ENCODE assay signal across 13 cellular contexts in the genomic region with DNA sequence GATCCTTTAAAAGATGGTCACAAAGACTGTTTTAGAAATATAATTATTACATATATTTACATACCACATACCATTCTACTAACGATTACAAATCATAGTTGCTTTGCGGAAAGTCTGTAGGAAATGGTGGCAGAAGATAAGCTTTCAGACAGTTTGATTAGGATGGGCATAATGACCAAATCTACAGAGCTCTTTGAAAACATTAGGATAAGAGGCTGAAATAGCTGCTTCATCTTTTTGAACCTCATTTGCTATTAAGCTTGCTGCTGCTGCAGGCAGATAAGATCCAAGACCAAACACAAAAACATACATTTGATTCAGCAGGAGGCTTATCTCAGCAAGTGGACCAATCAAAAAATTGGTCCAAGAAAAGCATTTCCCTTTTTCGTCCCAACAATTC. TPM values are rescaled to one million over a fixed set of nuclear protein-coding genes. Genes with fewer than 3 reads are reported as not detected.
DNase-seq lines count a peak whose midpoint lies in the region; ATAC-seq and TF ChIP-seq lines count a peak whose summit lies in the region.
"Had no signal": no experiment of that assay in that cellular context is flagged by ENCODE, and none has a peak within 500 bp of the region (broad histone marks: within the 10 kb centered on the region; RNA-seq: fewer than 3 reads in every experiment).

No MANE protein-coding gene starts in this region.

- no peaks in the 10 kb centered on the region for H3K4me1 ChIP-seq in esophagus muscularis mucosa
- H3K4me1 ChIP-seq: BLaER1 treated with 17β-estradiol and CSF1 and Interleukin-3, amounts not matched to agents 10 nM and 100 nM had no signal

- no peaks in the 10 kb centered on the region for H3K27me3 ChIP-seq in esophagus muscularis mucosa
- H3K27me3 ChIP-seq: BLaER1 treated with 17β-estradiol and CSF1 and Interleukin-3, amounts not matched to agents 10 nM and 100 nM had no signal

- no peak for ATAC-seq in GM18858 (IDR thresholded peaks at IDR 0.05; ENCODE audit: unreplicated experiment)

- H3K27ac ChIP-seq in esophagus muscularis mucosa (replicated peaks in 1 of 4) = no peak overlapping the region
- H3K27ac ChIP-seq: BLaER1 treated with 17β-estradiol and CSF1 and Interleukin-3, amounts not matched to agents 10 nM and 100 nM had no signal

- TF ChIP-seq POLR2A in esophagus muscularis mucosa (IDR thresholded peaks at IDR 0.05; ENCODE audit: low read depth) = no peak

- TF ChIP-seq CTCF in chondrocyte (IDR thresholded peaks at IDR 0.05) (no peak), esophagus muscularis mucosa (IDR thresholded peaks at IDR 0.05) (no peak)

- H3K27ac Mint-ChIP-seq in chondrocyte (ENCODE audit: unreplicated experiment) = peak overlapping the region; percentile 65
- H3K27ac Mint-ChIP-seq in activated naive CD4-positive, alpha-beta T cell treated with anti-CD3 and anti-CD28 coated beads, Interleukin-2, amount 10 ng/mL, durations not matched to agents 7 days and 5 days = no peak overlapping the region
- H3K27ac Mint-ChIP-seq: CD4-positive, alpha-beta T cell; GM23338 had no signal

- TF ChIP-seq EP300 in esophagus muscularis mucosa (IDR thresholded peaks at IDR 0.05) = no peak

- peak; percentile 27 for DNase-seq in CMK (ENCODE audit: low read depth)
- DNase-seq in KBM-7 = peak; percentile 8
- DNase-seq in chondrocyte (ENCODE audit: low spot score) = no peak
- peak; percentile 43 to 59 for DNase-seq in lung microvascular endothelial cell (ENCODE audit: low read depth in 2 of 2)
- no peak for DNase-seq in esophagus muscularis mucosa (ENCODE audit: extremely low spot score)
- DNase-seq in activated naive CD4-positive, alpha-beta T cell treated with anti-CD3 and anti-CD28 coated beads, Interleukin-2, amount 10 ng/mL, durations not matched to agents 7 days and 5 days = no peak
- DNase-seq: ACHN; CD4-positive, alpha-beta T cell; DMS79; H7 had no signal

- peaks cover 0 to 14% (median 8%) of the 10 kb centered on the region in 4 donors for H3K9me3 ChIP-seq in esophagus muscularis mucosa

- H3K4me3 ChIP-seq in esophagus muscularis mucosa = no peak overlapping the region
- H3K4me3 ChIP-seq: BLaER1 treated with 17β-estradiol and CSF1 and Interleukin-3, amounts not matched to agents 10 nM and 100 nM; GM23338 had no signal

- H3K4me1 Mint-ChIP-seq in chondrocyte (ENCODE audit: low read depth) = peaks cover 35% of the 10 kb centered on the region
- H3K4me1 Mint-ChIP-seq in activated naive CD4-positive, alpha-beta T cell treated with anti-CD3 and anti-CD28 coated beads, Interleukin-2, amount 10 ng/mL, durations not matched to agents 7 days and 5 days = no peaks in the 10 kb centered on the region

- H3K36me3 ChIP-seq in esophagus muscularis mucosa = no peaks in the 10 kb centered on the region
- H3K36me3 ChIP-seq: BLaER1 treated with 17β-estradiol and CSF1 and Interleukin-3, amounts not matched to agents 10 nM and 100 nM had no signal

- intact Hi-C loops in esophagus muscularis mucosa (cut with DNase I) = no loop called here

- H3K27me3 Mint-ChIP-seq in chondrocyte (ENCODE audit: low read depth) = no peaks in the 10 kb centered on the region
- no peaks in the 10 kb centered on the region for H3K27me3 Mint-ChIP-seq in activated naive CD4-positive, alpha-beta T cell treated with anti-CD3 and anti-CD28 coated beads, Interleukin-2, amount 10 ng/mL, durations not matched to agents 7 days and 5 days

- 75% methylated on average over 3 of the region's 3 CpGs for WGBS in esophagus muscularis mucosa

- CTCF ChIA-PET in activated naive CD4-positive, alpha-beta T cell treated with anti-CD3 and anti-CD28 coated beads, Interleukin-2, amount 10 ng/mL, durations not matched to agents 7 days and 5 days (lab: Charles Lee) = no interaction called here

- peaks cover 12% of the 10 kb centered on the region for H3K9me3 Mint-ChIP-seq in chondrocyte (ENCODE audit: low read depth)
- no peaks in the 10 kb centered on the region for H3K9me3 Mint-ChIP-seq in activated naive CD4-positive, alpha-beta T cell treated with anti-CD3 and anti-CD28 coated beads, Interleukin-2, amount 10 ng/mL, durations not matched to agents 7 days and 5 days

- peaks cover 15% of the 10 kb centered on the region for H3K36me3 Mint-ChIP-seq in chondrocyte (ENCODE audit: low read depth)
- H3K36me3 Mint-ChIP-seq in activated naive CD4-positive, alpha-beta T cell treated with anti-CD3 and anti-CD28 coated beads, Interleukin-2, amount 10 ng/mL, durations not matched to agents 7 days and 5 days = no peaks in the 10 kb centered on the region

- in situ Hi-C loops in KBM-7 (cut with MboI; ENCODE audit: low pct_unique_long_range_greater_than_20kb, low sequenced_read_pairs) = no loop called here

- no peak overlapping the region for H3K4me3 Mint-ChIP-seq in chondrocyte (ENCODE audit: unreplicated experiment)
- no peak overlapping the region for H3K4me3 Mint-ChIP-seq in activated naive CD4-positive, alpha-beta T cell treated with anti-CD3 and anti-CD28 coated beads, Interleukin-2, amount 10 ng/mL, durations not matched to agents 7 days and 5 days
- H3K4me3 Mint-ChIP-seq: CD4-positive, alpha-beta T cell; GM23338 had no signal

RNA-seq across cellular contexts. Expression of gene DDAH1, which starts 47.1 kb away (rescaled TPM):
- 91.8 to 93.0 TPM (median 92.7 TPM) in 3 replicates for total RNA-seq in chondrocyte
- total RNA-seq in lung microvascular endothelial cell = 31.8 and 57.9 TPM in 2 replicates
- total RNA-seq in esophagus muscularis mucosa = 10 to 100 TPM; 27.0 to 75.3 (median 38.0) TPM
- total RNA-seq: CD4-positive, alpha-beta T cell had no signal

Comparison
In these comparisons a context has a peak if more than half of its experiments do, and no peak if none do; other contexts are left out.
1. DNase-seq: peak in CMK (single experiment), KBM-7 (single experiment) and lung microvascular endothelial cell (2 of 2); none in chondrocyte (single experiment), esophagus muscularis mucosa (single experiment) and activated naive CD4-positive, alpha-beta T cell treated with anti-CD3 and anti-CD28 coated beads, Interleukin-2, amount 10 ng/mL, durations not matched to agents 7 days and 5 days (single experiment).